In genomic region chr2:215960825-215961224, GRCh38 we compare ENCODE assay signal across 31 cellular contexts. TPM values are rescaled to one million over a fixed set of nuclear protein-coding genes. Genes with fewer than 3 reads are reported as not detected.
A peak's percentile ranks its signal among the peaks of the same experiment; 100 is the strongest.
DNase-seq lines count a peak whose midpoint lies in the region; TF ChIP-seq lines count a peak whose summit lies in the region.
"Had no signal": no experiment of that assay in that cellular context is flagged by ENCODE, and none has a peak within 500 bp of the region (broad histone marks: within the 10 kb centered on the region; RNA-seq: fewer than 3 reads in every experiment).

No MANE protein-coding gene starts in this region.

- peaks cover 4% of the 10 kb centered on the region for H3K27me3 Mint-ChIP-seq in glutamatergic neuron (ENCODE audit: unreplicated experiment)
- no peaks in the 10 kb centered on the region for H3K27me3 Mint-ChIP-seq in activated CD4-positive, alpha-beta T cell treated with anti-CD3 and anti-CD28 coated beads, Interleukin-2, amount 10 ng/mL, durations not matched to agents 24 days and 14 days
- H3K27me3 Mint-ChIP-seq: natural killer cell treated with Interleukin-12 subunit alpha and Interleukin-12 subunit beta and Interleukin-15 and Interleukin-18, amount 100 ng/mL, for 72 hours; stimulated activated naive B cell treated with anti-CD40 and anti-IgM and Interleukin-4, amounts not matched to agents 10 μg/mL and 1 μg/mL and 100 μg/mL, for 72 hours; type B pancreatic cell had no signal

- peak; percentile 71 for DNase-seq in NCI-H2107 treated with DMSO at 0.1 percent for 48 hours (lab: John Stamatoyannopoulos, UW; ENCODE audit: unreplicated experiment)
- no peak for DNase-seq in NCI-H2107 (lab: John Stamatoyannopoulos, UW)
- DNase-seq in NCI-H524 (lab: John Stamatoyannopoulos, UW): peak; percentile 44 to 78
- no peak for DNase-seq in glutamatergic neuron
- no peak for DNase-seq in tibial artery
- no peak for DNase-seq in activated CD4-positive, alpha-beta T cell treated with anti-CD3 and anti-CD28 coated beads, Interleukin-2, amount 10 ng/mL, durations not matched to agents 24 days and 14 days
- DNase-seq in DMS79 (lab: John Stamatoyannopoulos, UW): no peak
- DNase-seq in NCI-H1436 (lab: John Stamatoyannopoulos, UW): no peak
- DNase-seq: 8988T; activated CD4-positive, alpha-beta T cell treated with anti-CD3 and anti-CD28 coated beads for 48 hours; activated effector memory CD4-positive, alpha-beta T cell treated with Interleukin-2 at 50 U/mL for 16 hours; Caco-2; DND-41; dorsolateral prefrontal cortex; esophagus squamous epithelium; foreskin keratinocyte; GOT3; kidney glomerular epithelial cell; lower lobe of right lung; NCI-H1105; NCI-H2029 treated with DMSO at 0.1 percent for 48 hours; NCI-H748 treated with DMSO at 0.1 percent for 48 hours; stimulated activated naive B cell treated with anti-CD40 and anti-IgM and Interleukin-4, amounts not matched to agents 10 μg/mL and 1 μg/mL and 100 μg/mL, for 72 hours; substantia nigra; T-helper 9 cell had no signal

- H3K36me3 Mint-ChIP-seq in glutamatergic neuron (ENCODE audit: unreplicated experiment): peaks cover 13% of the 10 kb centered on the region
- H3K36me3 Mint-ChIP-seq in activated CD4-positive, alpha-beta T cell treated with anti-CD3 and anti-CD28 coated beads, Interleukin-2, amount 10 ng/mL, durations not matched to agents 24 days and 14 days (ENCODE audit: low read depth): peaks cover 3% of the 10 kb centered on the region
- H3K36me3 Mint-ChIP-seq: natural killer cell treated with Interleukin-12 subunit alpha and Interleukin-12 subunit beta and Interleukin-15 and Interleukin-18, amount 100 ng/mL, for 72 hours had no signal

- H3K4me3 Mint-ChIP-seq in glutamatergic neuron (ENCODE audit: unreplicated experiment): no peak overlapping the region
- H3K4me3 Mint-ChIP-seq in activated CD4-positive, alpha-beta T cell treated with anti-CD3 and anti-CD28 coated beads, Interleukin-2, amount 10 ng/mL, durations not matched to agents 24 days and 14 days: no peak overlapping the region
- H3K4me3 Mint-ChIP-seq: CD14-positive monocyte; natural killer cell treated with Interleukin-12 subunit alpha and Interleukin-12 subunit beta and Interleukin-15 and Interleukin-18, amount 100 ng/mL, for 72 hours; stimulated activated naive B cell treated with anti-CD40 and anti-IgM and Interleukin-4, amounts not matched to agents 10 μg/mL and 1 μg/mL and 100 μg/mL, for 72 hours; type B pancreatic cell had no signal

- H3K4me1 ChIP-seq in tibial artery: peaks cover 0 to 18% (median 2%) of the 10 kb centered on the region in 4 donors
- H3K4me1 ChIP-seq: Caco-2, foreskin keratinocyte, lower lobe of right lung, SJSA1 had no signal

- H3K9me3 ChIP-seq in tibial artery: no peaks in the 10 kb centered on the region
- H3K9me3 ChIP-seq: Caco-2, esophagus squamous epithelium, lower lobe of right lung, SJSA1 had no signal

- H3K9me3 Mint-ChIP-seq in glutamatergic neuron (ENCODE audit: unreplicated experiment): peaks cover 7% of the 10 kb centered on the region
- no peaks in the 10 kb centered on the region for H3K9me3 Mint-ChIP-seq in activated CD4-positive, alpha-beta T cell treated with anti-CD3 and anti-CD28 coated beads, Interleukin-2, amount 10 ng/mL, durations not matched to agents 24 days and 14 days
- H3K9me3 Mint-ChIP-seq: natural killer cell treated with Interleukin-12 subunit alpha and Interleukin-12 subunit beta and Interleukin-15 and Interleukin-18, amount 100 ng/mL, for 72 hours had no signal

- peak overlapping the region; percentile 83 for H3K27ac Mint-ChIP-seq in glutamatergic neuron (ENCODE audit: unreplicated experiment)
- no peak overlapping the region for H3K27ac Mint-ChIP-seq in activated CD4-positive, alpha-beta T cell treated with anti-CD3 and anti-CD28 coated beads, Interleukin-2, amount 10 ng/mL, durations not matched to agents 24 days and 14 days
- H3K27ac Mint-ChIP-seq: natural killer cell treated with Interleukin-12 subunit alpha and Interleukin-12 subunit beta and Interleukin-15 and Interleukin-18, amount 100 ng/mL, for 72 hours; stimulated activated naive B cell treated with anti-CD40 and anti-IgM and Interleukin-4, amounts not matched to agents 10 μg/mL and 1 μg/mL and 100 μg/mL, for 72 hours; type B pancreatic cell had no signal

- intact Hi-C loops in tibial artery (cut with DNase I; ENCODE audit: low total_unique reads): no loop called here
- intact Hi-C loops in activated CD4-positive, alpha-beta T cell treated with anti-CD3 and anti-CD28 coated beads, Interleukin-2, amount 10 ng/mL, durations not matched to agents 24 days and 14 days (cut with micrococcal nuclease): no loop called here

- H3K4me3 ChIP-seq in tibial artery: no peak overlapping the region
- H3K4me3 ChIP-seq: dorsolateral prefrontal cortex, esophagus squamous epithelium, K562, lower lobe of right lung, SJSA1 had no signal

- H3K4me1 Mint-ChIP-seq in glutamatergic neuron (ENCODE audit: low read depth, unreplicated experiment): peaks cover 25% of the 10 kb centered on the region
- peaks cover 12% of the 10 kb centered on the region for H3K4me1 Mint-ChIP-seq in activated CD4-positive, alpha-beta T cell treated with anti-CD3 and anti-CD28 coated beads, Interleukin-2, amount 10 ng/mL, durations not matched to agents 24 days and 14 days
- H3K4me1 Mint-ChIP-seq: CD14-positive monocyte had no signal

- no peaks in the 10 kb centered on the region for H3K36me3 ChIP-seq in tibial artery
- H3K36me3 ChIP-seq: lower lobe of right lung, SJSA1 had no signal

- H3K27me3 ChIP-seq in tibial artery: no peaks in the 10 kb centered on the region
- H3K27me3 ChIP-seq: dorsolateral prefrontal cortex, esophagus squamous epithelium, foreskin keratinocyte, SJSA1 had no signal

- H3K27ac ChIP-seq in tibial artery: no peak overlapping the region
- H3K27ac ChIP-seq: esophagus squamous epithelium, foreskin keratinocyte, lower lobe of right lung, SJSA1, VCaP had no signal

- no peak for TF ChIP-seq CTCF in glutamatergic neuron (IDR thresholded peaks at IDR 0.05; ENCODE audit: partially characterized antibody, unreplicated experiment)
- TF ChIP-seq CTCF in tibial artery (IDR thresholded peaks at IDR 0.05): no peak

RNA-seq across cellular contexts. Expression of gene MREG, which starts 52.5 kb away (rescaled TPM):
- total RNA-seq in glutamatergic neuron (ENCODE audit: unreplicated experiment): 48.4 TPM
- 10.6 and 10.9 TPM in 2 replicates for total RNA-seq in activated CD4-positive, alpha-beta T cell treated with anti-CD3 and anti-CD28 coated beads, Interleukin-2, amount 10 ng/mL, durations not matched to agents 24 days and 14 days

Comparison
In these comparisons a context has a peak if more than half of its experiments do, and no peak if none do; other contexts are left out.
1. DNase-seq: peak in NCI-H2107 treated with DMSO at 0.1 percent for 48 hours (single experiment) and NCI-H524 (2 of 2); none in NCI-H2107 (single experiment), glutamatergic neuron (single experiment), tibial artery (0 of 2), activated CD4-positive, alpha-beta T cell treated with anti-CD3 and anti-CD28 coated beads, Interleukin-2, amount 10 ng/mL, durations not matched to agents 24 days and 14 days (single experiment), DMS79 (single experiment) and NCI-H1436 (single experiment).